Comparison of ENCODE assay signal across 19 cellular contexts in the genomic region with DNA sequence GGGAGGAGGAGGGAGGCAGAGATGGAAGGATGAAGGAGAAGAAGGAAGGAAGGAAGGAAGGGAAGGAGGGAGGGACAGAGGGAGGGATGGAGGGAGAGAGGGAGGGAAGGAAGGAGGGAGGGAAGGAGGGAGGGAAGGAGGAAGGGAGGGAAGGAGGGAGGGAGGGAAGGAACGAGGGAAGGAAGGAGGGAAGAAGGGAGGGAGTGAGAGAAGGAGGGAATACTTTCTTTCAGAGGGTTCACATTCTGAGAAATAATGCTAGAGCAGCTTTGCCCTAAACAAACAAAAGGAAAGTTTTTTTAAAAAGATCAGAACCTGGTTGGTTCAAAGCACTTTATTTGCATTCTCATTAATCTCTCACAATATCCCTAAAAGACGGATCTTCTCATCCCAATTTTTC.
A peak's percentile ranks its signal among the peaks of the same experiment; 100 is the strongest.
DNase-seq lines count a peak whose midpoint lies in the region; ATAC-seq, FAIRE-seq and TF ChIP-seq lines count a peak whose summit lies in the region.
"Had no signal": no experiment of that assay in that cellular context is flagged by ENCODE, and none has a peak within 500 bp of the region (broad histone marks: within the 10 kb centered on the region; RNA-seq: fewer than 3 reads in every experiment).

No MANE protein-coding gene starts in this region.

- POLR2A ChIA-PET in HepG2 (lab: Yijun Ruan, JAX) (no interaction called here), HEK293 (lab: Yijun Ruan, JAX) (no interaction called here)

- in situ Hi-C loops in HepG2 (cut with HindIII; ENCODE audit: extremely low pct_ligation_motif_present, low pct_unique_long_range_greater_than_20kb): no loop called here

- H3K36me3 ChIP-seq in HepG2 (replicated peaks in 1 of 2; ENCODE audit: control insufficient read depth in 1 of 2, insufficient read depth in 2 of 2, low read length in 2 of 2) (no peaks in the 10 kb centered on the region), right lobe of liver (no peaks in the 10 kb centered on the region), HEK293 (ENCODE audit: control insufficient read depth in 2 of 2, insufficient read depth in 1 of 2, low read length in 2 of 2) (no peaks in the 10 kb centered on the region), uterus (no peaks in the 10 kb centered on the region)

- no peak for FAIRE-seq in HepG2 (lab: Jason Lieb, UNC)
- FAIRE-seq: A549, D721Med, G401.6, GM12891, GM19239 had no signal

- ATAC-seq in HepG2: no peak
- ATAC-seq in right lobe of liver: no peak
- ATAC-seq: CD8-positive, alpha-beta T cell had no signal

- TF ChIP-seq RAD21 in HepG2 (CRISPR knock-in tag; IDR thresholded peaks at IDR 0.05): no peak

- no peak for TF ChIP-seq POLR2A in HepG2 (IDR thresholded peaks at IDR 0.05; ENCODE audit: insufficient read depth in 1 of 2, low read depth in 2 of 2, low read length in 2 of 2)
- no peak for TF ChIP-seq POLR2A in right lobe of liver (IDR thresholded peaks at IDR 0.05)
- TF ChIP-seq POLR2A in uterus (IDR thresholded peaks at IDR 0.05): no peak

- H4K20me1 ChIP-seq in HepG2 (ENCODE audit: insufficient read depth, low read length): no peaks in the 10 kb centered on the region

- no TSS peak for BruUV-seq in HepG2 (replicated peaks; lab: Mats Ljungman, UMichigan)

- intact Hi-C loops in HepG2 (cut with micrococcal nuclease; ENCODE audit: unreplicated experiment) (no loop called here), right lobe of liver (cut with DNase I) (loop anchor here in 1 of 2 donors (10.0 kb wide), 1 partner anchor 60 kb away; no protein-coding TSS in a partner anchor), uterus (cut with DNase I; ENCODE audit: low total_unique reads) (no loop called here)

- H3K4me1 ChIP-seq in HepG2 (ENCODE audit: insufficient read depth, low read length): no peaks in the 10 kb centered on the region
- H3K4me1 ChIP-seq in right lobe of liver: no peaks in the 10 kb centered on the region
- H3K4me1 ChIP-seq in HEK293 (ENCODE audit: control insufficient read depth, insufficient read depth, low read length): no peaks in the 10 kb centered on the region
- H3K4me1 ChIP-seq in uterus: no peaks in the 10 kb centered on the region
- H3K4me1 ChIP-seq: Caco-2 had no signal

- no peak overlapping the region for H3K4me2 ChIP-seq in HepG2 (ENCODE audit: low read depth, low read length)
- H3K4me2 ChIP-seq: A549 had no signal

- DNase-seq in HepG2 (ENCODE audit: low spot score): no peak
- no peak for DNase-seq in right lobe of liver
- no peak for DNase-seq in uterus
- no peak for DNase-seq in activated CD4-positive, alpha-beta T cell treated with anti-CD3 and anti-CD28 coated beads for 1 hour
- DNase-seq: AML-193; Caco-2; Calu3; CD4-positive, alpha-beta T cell; CD8-positive, alpha-beta T cell; DMS79 treated with DMSO at 0.1 percent for 48 hours; GF-D8 had no signal

- H3K9me3 ChIP-seq in HepG2 (ENCODE audit: low read length) (no peaks in the 10 kb centered on the region), right lobe of liver (no peaks in the 10 kb centered on the region), HEK293 (ENCODE audit: control insufficient read depth, insufficient read depth, low read depth, low read length) (no peaks in the 10 kb centered on the region), uterus (no peaks in the 10 kb centered on the region)
- H3K9me3 ChIP-seq: A549, Caco-2 had no signal

- TF ChIP-seq EP300 in HepG2 (IDR thresholded peaks at IDR 0.05; ENCODE audit: low read depth in 2 of 2, low read length in 2 of 2): no peak
- no peak for TF ChIP-seq EP300 in HepG2 (CRISPR knock-in tag; IDR thresholded peaks at IDR 0.05; ENCODE audit: borderline replicate concordance)

- WGBS in HepG2 (ENCODE audit: low lambda C conversion rate): 2% methylated on average over 2 of the region's 2 CpGs
- WGBS in right lobe of liver (ENCODE audit: insufficient coverage, low coverage, low lambda C conversion rate, missing lambda C conversion rate): 28% methylated on average over 2 of the region's 2 CpGs

- H3K27me3 ChIP-seq in HepG2 (ENCODE audit: control insufficient read depth in 1 of 2, insufficient read depth in 2 of 2, low read length in 2 of 2): peaks cover 3 to 5% of the 10 kb centered on the region in 2 experiments; a peak in 4 of 5 replicates
- no peaks in the 10 kb centered on the region for H3K27me3 ChIP-seq in right lobe of liver
- no peaks in the 10 kb centered on the region for H3K27me3 ChIP-seq in uterus

- no peaks in the 10 kb centered on the region for H3K79me2 ChIP-seq in HepG2 (ENCODE audit: insufficient read depth, low read length)

- no peak overlapping the region for H3K4me3 ChIP-seq in HepG2 (replicated peaks in 1 of 3; ENCODE audit: insufficient read depth in 1 of 3, low read depth in 2 of 3, low read length in 3 of 3)
- H3K4me3 ChIP-seq in right lobe of liver: no peak overlapping the region
- no peak overlapping the region for H3K4me3 ChIP-seq in HEK293 (ENCODE audit: low read depth, low read length)
- H3K4me3 ChIP-seq in uterus: no peak overlapping the region
- H3K4me3 ChIP-seq: A549 had no signal

- H3K27ac ChIP-seq in HepG2 (ENCODE audit: extremely low read length, insufficient read depth, low read length): no peak overlapping the region
- no peak overlapping the region for H3K27ac ChIP-seq in right lobe of liver
- no peak overlapping the region for H3K27ac ChIP-seq in HEK293 (ENCODE audit: extremely low read depth, low read depth, low read length)
- H3K27ac ChIP-seq in uterus: no peak overlapping the region
- H3K27ac ChIP-seq: 22Rv1, A549, C4-2B had no signal

- no peak overlapping the region for H2AFZ ChIP-seq in HepG2 (ENCODE audit: low read length)

- CTCF ChIA-PET in HepG2 (lab: Yijun Ruan, JAX; ENCODE audit: low intra/inter-chr PET ratio, low total read pairs): no interaction called here
- CTCF ChIA-PET in HEK293 (lab: Yijun Ruan, JAX): interaction anchor here (1.8 kb wide), 1 partner anchor 19 kb away, joined by 4 read pairs; no protein-coding TSS in a partner anchor

- TF ChIP-seq CTCF in HepG2 (CRISPR knock-in tag; IDR thresholded peaks at IDR 0.05): no peak
- TF ChIP-seq CTCF in right lobe of liver (IDR thresholded peaks at IDR 0.05): no peak
- TF ChIP-seq CTCF in HEK293 (tag by site-specific recombination; IDR thresholded peaks at IDR 0.05): no peak
- no peak for TF ChIP-seq CTCF in uterus (IDR thresholded peaks at IDR 0.05)

- no peak overlapping the region for H3K9ac ChIP-seq in HepG2 (ENCODE audit: insufficient read depth, low read depth, low read length)

TF ChIP-seq in HepG2, 621 proteins besides CTCF, POLR2A, EP300 and RAD21 (continues in another document):
- TF ChIP-seq ZFYVE20 (CRISPR knock-in tag; IDR thresholded peaks at IDR 0.05; ENCODE audit: borderline replicate concordance, low read depth) (no peak), KDM5A (IDR thresholded peaks at IDR 0.05; ENCODE audit: borderline replicate concordance, low read length) (no peak), ETV5 (CRISPR knock-in tag; IDR thresholded peaks at IDR 0.05; ENCODE audit: borderline replicate concordance) (no peak), HNRNPK (IDR thresholded peaks at IDR 0.05; ENCODE audit: low read depth, low read length, poor library complexity, severe bottlenecking) (peak; percentile 97)

TF ChIP-seq in HEK293, 187 proteins besides CTCF, POLR2A, EP300 and RAD21:
- TF ChIP-seq ZNF366 (tag by site-specific recombination; conservative IDR thresholded peaks at IDR 0.05) (peak; percentile 89), ZNF548 (tag by site-specific recombination; IDR thresholded peaks at IDR 0.05) (peak; percentile 58; the same call in 1 of the 2 replicates), MYNN (tag by site-specific recombination; IDR thresholded peaks at IDR 0.05; ENCODE audit: borderline replicate concordance) (no peak), ZNF37A (tag by site-specific recombination; IDR thresholded peaks at IDR 0.05) (no peak)
